Comparison of ENCODE assay signal across 20 cellular contexts in genomic region chr13:113813749-113814434, GRCh38. TPM values are rescaled to one million over a fixed set of nuclear protein-coding genes. Genes with fewer than 3 reads are reported as not detected.
DNase-seq lines count a peak whose midpoint lies in the region; ATAC-seq, FAIRE-seq and TF ChIP-seq lines count a peak whose summit lies in the region.
"Had no signal": no experiment of that assay in that cellular context is flagged by ENCODE, and none has a peak within 500 bp of the region (broad histone marks: within the 10 kb centered on the region; RNA-seq: fewer than 3 reads in every experiment).

No MANE protein-coding gene starts in this region.

- H3K4me3 Mint-ChIP-seq in mesothelial cell of epicardium, result no peak overlapping the region
- no peak overlapping the region for H3K4me3 Mint-ChIP-seq in effector memory CD8-positive, alpha-beta T cell
- H3K4me3 Mint-ChIP-seq: activated B cell treated with CpG ODN at 0.5 μM for 24 hours; activated T-helper 17 cell treated with anti-CD3 and anti-CD28 coated beads, Interleukin-2, amount 50 U/mL, for 72 hours; T-cell had no signal

- no peaks in the 10 kb centered on the region for H3K27me3 Mint-ChIP-seq in mesothelial cell of epicardium (ENCODE audit: low read depth)
- H3K27me3 Mint-ChIP-seq in effector memory CD8-positive, alpha-beta T cell, result peaks cover 8 to 16% of the 10 kb centered on the region in 2 donors
- H3K27me3 Mint-ChIP-seq: activated B cell treated with CpG ODN at 0.5 μM for 24 hours; activated T-helper 17 cell treated with anti-CD3 and anti-CD28 coated beads, Interleukin-2, amount 50 U/mL, for 72 hours; T-cell had no signal

- peaks cover 4% of the 10 kb centered on the region for H3K9me3 Mint-ChIP-seq in mesothelial cell of epicardium
- no peaks in the 10 kb centered on the region for H3K9me3 Mint-ChIP-seq in effector memory CD8-positive, alpha-beta T cell
- H3K9me3 Mint-ChIP-seq: activated T-helper 17 cell treated with anti-CD3 and anti-CD28 coated beads, Interleukin-2, amount 50 U/mL, for 72 hours had no signal

- no peak for FAIRE-seq in urothelium cell line (lab: Jason Lieb, UNC)

- no peak for TF ChIP-seq POLR2A in breast epithelium (IDR thresholded peaks at IDR 0.05)

- DNase-seq in cardiac muscle cell (ENCODE audit: low read depth in 1 of 2, low spot score in 1 of 2) (peak; percentile 39 to 87), heart right ventricle (no peak), breast epithelium (ENCODE audit: low spot score in 2 of 2) (no peak), mesothelial cell of epicardium (ENCODE audit: low spot score in 2 of 2, unreplicated experiment in 2 of 2) (no peak), urothelium cell line (ENCODE audit: low spot score) (peak; percentile 63), HUDEP-2 (lab: John Stamatoyannopoulos, UW; ENCODE audit: unreplicated experiment in 76 of 76) (no peak), UCSD-AML1 (lab: John Stamatoyannopoulos, UW; ENCODE audit: unreplicated experiment) (no peak)
- DNase-seq in effector memory CD8-positive, alpha-beta T cell, result no peak
- DNase-seq: activated B cell treated with CpG ODN at 0.5 μM for 24 hours; CD8-positive, alpha-beta memory T cell; cortex of kidney; glutamatergic neuron; KG1; NCI-H1105; Peyer's patch; stimulated activated naive CD4-positive, alpha-beta T cell; T-cell had no signal

- H3K27me3 ChIP-seq in cardiac muscle cell, result no peaks in the 10 kb centered on the region
- no peaks in the 10 kb centered on the region for H3K27me3 ChIP-seq in heart right ventricle
- peaks cover 0 to 2% of the 10 kb centered on the region in 2 donors for H3K27me3 ChIP-seq in breast epithelium
- H3K27me3 ChIP-seq: adrenal gland, Peyer's patch, uterus had no signal

- H3K4me1 ChIP-seq in cardiac muscle cell (ENCODE audit: low read depth) (peaks cover 5% of the 10 kb centered on the region), heart right ventricle (peaks cover 20 to 48% (median 28%) of the 10 kb centered on the region in 9 donors), breast epithelium (peaks cover 0 to 13% of the 10 kb centered on the region in 2 donors)
- H3K4me1 ChIP-seq: adrenal gland, uterus had no signal

- 63 to 67% methylated on average over 28 of the region's 28 CpGs for WGBS in heart right ventricle, 2 donors

- TF ChIP-seq CTCF in cardiac muscle cell (IDR thresholded peaks at IDR 0.05; ENCODE audit: low read depth, low read length) (no peak), heart right ventricle (IDR thresholded peaks at IDR 0.05) (no peak), breast epithelium (IDR thresholded peaks at IDR 0.05) (no peak), mesothelial cell of epicardium (IDR thresholded peaks at IDR 0.05; ENCODE audit: unreplicated experiment) (no peak)

- H3K36me3 Mint-ChIP-seq in mesothelial cell of epicardium, result no peaks in the 10 kb centered on the region
- peaks cover 7% of the 10 kb centered on the region for H3K36me3 Mint-ChIP-seq in effector memory CD8-positive, alpha-beta T cell (ENCODE audit: insufficient read depth)
- H3K36me3 Mint-ChIP-seq: CD8-positive, alpha-beta memory T cell; T-cell had no signal

- peak overlapping the region; percentile 80 for H3K27ac Mint-ChIP-seq in mesothelial cell of epicardium
- H3K27ac Mint-ChIP-seq in effector memory CD8-positive, alpha-beta T cell, result no peak overlapping the region
- H3K27ac Mint-ChIP-seq: activated B cell treated with CpG ODN at 0.5 μM for 24 hours; activated T-helper 17 cell treated with anti-CD3 and anti-CD28 coated beads, Interleukin-2, amount 50 U/mL, for 72 hours; CD8-positive, alpha-beta memory T cell; T-cell had no signal

- intact Hi-C loops in heart right ventricle (cut with DNase I) (loop anchor here in 1 of 10 donors (5.0 kb wide), 1 partner anchor 413 kb away; no protein-coding TSS in a partner anchor), breast epithelium (cut with DNase I; ENCODE audit: low total_unique reads) (loop anchor here (10.0 kb wide), 1 partner anchor 131 kb away; no protein-coding TSS in a partner anchor)

- no peak for ATAC-seq in heart right ventricle
- ATAC-seq in effector memory CD8-positive, alpha-beta T cell (replicated peaks), result no peak
- ATAC-seq: activated T-helper 17 cell treated with anti-CD3 and anti-CD28 coated beads, Interleukin-2, amount 50 U/mL, for 72 hours; T-cell had no signal

- H3K9me3 ChIP-seq in cardiac muscle cell (ENCODE audit: low read depth), result no peaks in the 10 kb centered on the region
- peaks cover 0 to 8% (median 0%) of the 10 kb centered on the region in 11 donors for H3K9me3 ChIP-seq in heart right ventricle
- H3K9me3 ChIP-seq in breast epithelium, result peaks cover 0 to 6% of the 10 kb centered on the region in 2 donors
- H3K9me3 ChIP-seq: adrenal gland, uterus had no signal

- no peak overlapping the region for H3K4me3 ChIP-seq in cardiac muscle cell
- H3K4me3 ChIP-seq in heart right ventricle, result no peak overlapping the region
- H3K4me3 ChIP-seq in breast epithelium, result peak overlapping the region in 1 of 3 donors; percentile 26
- H3K4me3 ChIP-seq: adrenal gland, Peyer's patch, uterus had no signal

- no peaks in the 10 kb centered on the region for H3K36me3 ChIP-seq in cardiac muscle cell
- peaks cover 0 to 10% (median 0%) of the 10 kb centered on the region in 9 donors for H3K36me3 ChIP-seq in heart right ventricle
- H3K36me3 ChIP-seq in breast epithelium, result no peaks in the 10 kb centered on the region
- H3K36me3 ChIP-seq: adrenal gland, Peyer's patch, uterus had no signal

- H3K27ac ChIP-seq in cardiac muscle cell, result peak overlapping the region; percentile 63
- H3K27ac ChIP-seq in heart right ventricle, result peak overlapping the region in 2 of 10 donors; percentile 43 to 58
- H3K27ac ChIP-seq in breast epithelium, result peak overlapping the region; percentile 38 to 50
- H3K27ac ChIP-seq: Peyer's patch had no signal

- H3K4me1 Mint-ChIP-seq in mesothelial cell of epicardium, result peaks cover 23% of the 10 kb centered on the region
- peaks cover 16 to 17% of the 10 kb centered on the region in 2 donors for H3K4me1 Mint-ChIP-seq in effector memory CD8-positive, alpha-beta T cell (ENCODE audit: low read depth in 2 of 2)

RNA-seq across cellular contexts. Expression of gene GAS6, which starts 50.0 kb away (rescaled TPM):
- total RNA-seq in cardiac muscle cell (109 and 112 TPM in 2 replicates), heart right ventricle (100 to 1,000 TPM; 146 to 223 (median 174) TPM), breast epithelium (100 to 1,000 TPM in 2 of 3 donors, 10 to 100 TPM in 1; 85.9 to 146 (median 103) TPM), mesothelial cell of epicardium (67.4 to 74.1 TPM (median 71.5 TPM) in 3 replicates)
- polyA plus RNA-seq in cardiac muscle cell (91.8 and 120 TPM in 2 replicates), heart right ventricle (100 to 1,000 TPM; 113 to 280 TPM)

RNA-seq across cellular contexts. Expression of gene TMEM255B, which starts 54.9 kb away (rescaled TPM):
- total RNA-seq in cardiac muscle cell, result 0.46 TPM in 1 of 2 replicates, not detected in the other
- 0.17 and 0.97 TPM in 2 replicates for polyA plus RNA-seq in cardiac muscle cell
- 10 to 100 TPM in 2 of 10 donors, 1 to 10 TPM in 8; 2.4 to 11.1 (median 5.5) TPM for total RNA-seq in heart right ventricle
- polyA plus RNA-seq in heart right ventricle, result 10 to 100 TPM in 1 of 2 donors, 1 to 10 TPM in 1; 8.6 to 12.9 TPM
- total RNA-seq in breast epithelium, result 10 to 100 TPM in 1 of 3 donors, 1 to 10 TPM in 2; 2.3 to 11.8 (median 5.2) TPM
- 1.1 to 1.7 TPM (median 1.6 TPM) in 3 replicates for total RNA-seq in mesothelial cell of epicardium
- polyA plus RNA-seq: CD8-positive, alpha-beta memory T cell had no signal

Comparison
In these comparisons a context has a peak if more than half of its experiments do, and no peak if none do; other contexts are left out.
1. DNase-seq: peak in cardiac muscle cell (2 of 2) and urothelium cell line (single experiment); none in heart right ventricle (0 of 2), breast epithelium (0 of 2), mesothelial cell of epicardium (0 of 2), HUDEP-2 (0 of 76), UCSD-AML1 (single experiment) and effector memory CD8-positive, alpha-beta T cell (0 of 3).